In the genomic region with DNA sequence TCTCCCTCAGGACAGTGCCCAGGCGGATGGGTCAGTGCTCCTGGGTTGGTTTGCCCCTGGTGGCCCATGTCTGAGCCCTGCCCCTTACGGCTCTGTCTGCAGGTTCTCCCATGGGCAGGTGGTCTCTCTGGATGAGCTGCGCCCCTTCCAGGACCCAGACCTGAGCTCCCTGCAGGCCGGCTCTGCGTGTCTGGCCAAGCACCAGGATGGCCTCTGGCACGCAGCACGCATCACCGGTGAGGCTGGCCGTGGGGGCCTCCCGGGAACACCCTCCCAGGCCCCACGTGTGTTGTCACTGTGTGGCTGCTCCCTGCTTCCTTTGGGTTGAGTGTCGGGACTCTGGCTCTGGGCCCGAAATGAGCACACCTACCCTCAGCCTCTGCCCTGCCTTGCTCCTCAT, we compare ENCODE assay signal across 31 cellular contexts. TPM values are rescaled to one million over a fixed set of nuclear protein-coding genes. Genes with fewer than 3 reads are reported as not detected.
"Had no signal": no experiment of that assay in that cellular context is flagged by ENCODE, and none has a peak within 500 bp of the region (broad histone marks: within the 10 kb centered on the region; RNA-seq: fewer than 3 reads in every experiment).

No MANE protein-coding gene starts in this region.

- H3K27me3 ChIP-seq: breast epithelium, colonic mucosa, gastrocnemius medialis, ovary, suprapubic skin, tibial nerve had no signal

- H3K27ac ChIP-seq: breast epithelium, colonic mucosa, gastrocnemius medialis, left lung, lower lobe of right lung, neutrophil, ovary, suprapubic skin, tibial nerve, VCaP had no signal

- DNase-seq: activated CD4-positive, alpha-beta memory T cell treated with anti-CD3 and anti-CD28 coated beads, Interleukin-2, amount 10 ng/mL, durations not matched to agents 7 days and 5 days; activated CD4-positive, alpha-beta T cell treated with anti-CD3 and anti-CD28 coated beads for 48 hours; activated CD8-positive, alpha-beta memory T cell treated with anti-CD3 and anti-CD28 coated beads, Interleukin-2, amount 50 U/mL, for 48 hours; activated naive CD4-positive, alpha-beta T cell; activated T-cell treated with anti-CD3 and anti-CD28 coated beads, Interleukin-2, amount 50 U/mL, for 24 hours; colonic mucosa; effector CD8-positive, alpha-beta T cell; erythroblast; gastrocnemius medialis; glutamatergic neuron; lower lobe of right lung; mesenchymal stem cell; small intestine; stimulated activated CD4-positive, alpha-beta T cell treated with anti-CD3 and anti-CD28 coated beads, Interleukin-1b, Interleukin-23, amount 100 ng/mL, for 48 hours; stimulated activated naive CD4-positive, alpha-beta T cell; T-helper 9 cell had no signal

- H3K4me3 Mint-ChIP-seq: activated CD4-positive, alpha-beta memory T cell treated with anti-CD3 and anti-CD28 coated beads, Interleukin-2, amount 10 ng/mL, durations not matched to agents 7 days and 5 days; activated T-cell treated with anti-CD3 and anti-CD28 coated beads, Interleukin-2, amount 50 U/mL, for 24 hours; activated T-helper 17 cell treated with anti-CD3 and anti-CD28 coated beads, Interleukin-2, amount 50 U/mL, for 72 hours; nephron had no signal

- H3K27ac Mint-ChIP-seq: activated naive CD4-positive, alpha-beta T cell treated with anti-CD3 and anti-CD28 coated beads, Interleukin-2, amount 50 U/mL, for 72 hours; activated T-cell treated with anti-CD3 and anti-CD28 coated beads, Interleukin-2, amount 50 U/mL, for 24 hours; activated T-helper 17 cell treated with anti-CD3 and anti-CD28 coated beads, Interleukin-2, amount 50 U/mL, for 72 hours; nephron; progenitor cell of endocrine pancreas had no signal

- H3K4me3 ChIP-seq: breast epithelium, colonic mucosa, gastrocnemius medialis, left lung, lower lobe of right lung, ovary, suprapubic skin, tibial nerve had no signal

- H3K27me3 Mint-ChIP-seq: activated CD4-positive, alpha-beta memory T cell treated with anti-CD3 and anti-CD28 coated beads, Interleukin-2, amount 10 ng/mL, durations not matched to agents 7 days and 5 days; activated T-cell treated with anti-CD3 and anti-CD28 coated beads, Interleukin-2, amount 50 U/mL, for 24 hours; activated T-helper 17 cell treated with anti-CD3 and anti-CD28 coated beads, Interleukin-2, amount 50 U/mL, for 72 hours had no signal

- ATAC-seq: activated CD4-positive, CD25-positive, alpha-beta regulatory T cell treated with anti-CD3 and anti-CD28 coated beads, Interleukin-2, amount 50 U/mL, for 24 hours; activated naive CD4-positive, alpha-beta T cell treated with anti-CD3 and anti-CD28 coated beads, Interleukin-2, amount 50 U/mL, for 72 hours; activated T-helper 17 cell treated with anti-CD3 and anti-CD28 coated beads, Interleukin-2, amount 50 U/mL, for 72 hours; gastrocnemius medialis; left lung; lower lobe of right lung; sciatic nerve had no signal

- H3K9me3 Mint-ChIP-seq: activated CD4-positive, alpha-beta memory T cell treated with anti-CD3 and anti-CD28 coated beads, Interleukin-2, amount 10 ng/mL, durations not matched to agents 7 days and 5 days; activated naive CD4-positive, alpha-beta T cell treated with anti-CD3 and anti-CD28 coated beads, Interleukin-2, amount 50 U/mL, for 72 hours; activated T-cell treated with anti-CD3 and anti-CD28 coated beads, Interleukin-2, amount 50 U/mL, for 24 hours; activated T-helper 17 cell treated with anti-CD3 and anti-CD28 coated beads, Interleukin-2, amount 50 U/mL, for 72 hours; nephron had no signal

- H3K36me3 ChIP-seq: breast epithelium, ovary had no signal

- H3K9me3 ChIP-seq: breast epithelium, colonic mucosa, gastrocnemius medialis, left lung, lower lobe of right lung, neutrophil, ovary, suprapubic skin, tibial nerve had no signal

RNA-seq across cellular contexts. Expression of gene TNFRSF6B, which starts 36.7 kb away (rescaled TPM):
- total RNA-seq: activated CD4-positive, alpha-beta memory T cell treated with anti-CD3 and anti-CD28 coated beads, Interleukin-2, amount 10 ng/mL, durations not matched to agents 7 days and 5 days; activated naive CD4-positive, alpha-beta T cell treated with anti-CD3 and anti-CD28 coated beads, Interleukin-2, amount 50 U/mL, for 72 hours; activated T-helper 17 cell treated with anti-CD3 and anti-CD28 coated beads, Interleukin-2, amount 50 U/mL, for 72 hours; mononuclear cell; progenitor cell of endocrine pancreas; T-helper 1 cell treated with Interleukin-12 subunit alpha and Interleukin-12 subunit beta and Interleukin-4 antibody, amounts not matched to agents 30 ng/mL and 1 ng/mL, for 36 hours had no signal
